Comparison of ENCODE assay signal across 29 cellular contexts in the genomic region with DNA sequence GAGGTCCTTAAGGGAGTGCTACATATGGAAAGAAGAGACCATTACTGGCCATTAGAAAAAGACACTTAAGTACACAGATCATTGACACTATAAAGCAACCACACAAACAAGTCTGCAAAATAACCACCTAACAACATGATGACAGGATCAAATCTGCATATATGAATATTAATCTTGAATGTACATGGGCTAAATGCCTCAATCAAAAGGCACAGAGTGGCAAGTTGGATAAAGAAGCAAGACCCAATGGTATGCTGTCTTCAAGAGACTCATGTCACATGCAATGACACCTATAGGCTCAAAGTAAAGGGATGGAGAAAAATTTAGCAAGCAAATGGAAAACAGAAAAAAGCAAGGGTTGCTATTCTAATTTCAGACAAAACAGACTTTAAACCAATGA.
"Had no signal": no experiment of that assay in that cellular context is flagged by ENCODE, and none has a peak within 500 bp of the region (broad histone marks: within the 10 kb centered on the region; RNA-seq: fewer than 3 reads in every experiment).

No MANE protein-coding gene starts in this region.

- DNase-seq: stimulated activated CD4-positive, alpha-beta T cell treated with anti-CD3 and anti-CD28 coated beads, Interleukin-2, amount 100 ng/mL, for 48 hours; stimulated activated CD4-positive, alpha-beta T cell treated with anti-CD3 and anti-CD28 coated beads, Interleukin-4, amount 100 ng/mL, for 1 hour; stimulated activated CD4-positive, alpha-beta T cell treated with anti-CD3 and anti-CD28 coated beads, Interleukin-4, amount 100 ng/mL, for 24 hours; stimulated activated CD4-positive, alpha-beta T cell treated with anti-CD3 and anti-CD28 coated beads, Interleukin-4, amount 100 ng/mL, for 4 hours; stimulated activated CD8-positive, alpha-beta memory T cell treated with anti-CD3 and anti-CD28 coated beads, Interleukin-4, amount 100 ng/mL, for 48 hours; stimulated activated naive B cell treated with anti-CD40 and anti-IgM and Interleukin-4, amounts not matched to agents 10 μg/mL and 1 μg/mL and 100 μg/mL, for 72 hours; stimulated activated naive CD4-positive, alpha-beta T cell; stimulated activated naive CD4-positive, alpha-beta T cell treated with Interleukin-2 at 50 U/mL for 16 hours; stimulated activated naive CD8-positive, alpha-beta T cell treated with anti-CD3 and anti-CD28 coated beads, Interleukin-15, amount 100 ng/mL, for 72 hours; stimulated activated naive CD8-positive, alpha-beta T cell treated with anti-CD3 and anti-CD28 coated beads, Interleukin-15, Interleukin-2, amounts not matched to agents 100 U/mL and 50 U/mL, for 24 hours; stomach; substantia nigra; testis; thyroid gland; tibial artery; transverse colon; trophoblast cell; upper lobe of left lung; upper lobe of right lung; uterus had no signal

- H3K4me3 ChIP-seq: stomach, suprapubic skin, testis, thoracic aorta, thyroid gland, tibial artery, tibial nerve, transverse colon, upper lobe of left lung, upper lobe of right lung, uterus, vagina had no signal

- FAIRE-seq: urothelium cell line had no signal

- H3K9me3 ChIP-seq: testis, thyroid gland had no signal

- H3K27ac Mint-ChIP-seq: stimulated activated effector memory CD8-positive, alpha-beta T cell treated with anti-CD3 and anti-CD28 coated beads, Interleukin-12 subunit alpha, Interleukin-12 subunit beta, amount 100 ng/mL, for 72 hours; stimulated activated memory B cell treated with anti-CD40 and anti-IgM and Interleukin-4, amounts not matched to agents 10 μg/mL and 1 μg/mL and 100 μg/mL, for 72 hours; stimulated activated naive B cell treated with anti-CD40 and anti-IgM and Interleukin-4, amounts not matched to agents 10 μg/mL and 1 μg/mL and 100 μg/mL, for 72 hours; stimulated activated naive CD8-positive, alpha-beta T cell treated with anti-CD3 and anti-CD28 coated beads, Interleukin-15, amount 100 ng/mL, for 72 hours; stimulated activated naive CD8-positive, alpha-beta T cell treated with anti-CD3 and anti-CD28 coated beads, Interleukin-15, Interleukin-2, amounts not matched to agents 100 ng/mL and 50 ng/mL, for 24 hours; type B pancreatic cell had no signal

- H3K27me3 Mint-ChIP-seq: stimulated activated memory B cell treated with anti-CD40 and anti-IgM and Interleukin-4, amounts not matched to agents 10 μg/mL and 1 μg/mL and 100 μg/mL, for 72 hours; stimulated activated naive B cell treated with anti-CD40 and anti-IgM and Interleukin-4, amounts not matched to agents 10 μg/mL and 1 μg/mL and 100 μg/mL, for 72 hours; stimulated activated naive CD8-positive, alpha-beta T cell treated with anti-CD3 and anti-CD28 coated beads, Interleukin-15, amount 100 ng/mL, for 72 hours; stimulated activated naive CD8-positive, alpha-beta T cell treated with anti-CD3 and anti-CD28 coated beads, Interleukin-15, Interleukin-2, amounts not matched to agents 100 ng/mL and 50 ng/mL, for 24 hours; type B pancreatic cell had no signal

- H3K4me1 Mint-ChIP-seq: stimulated activated effector memory CD8-positive, alpha-beta T cell treated with anti-CD3 and anti-CD28 coated beads, Interleukin-12 subunit alpha, Interleukin-12 subunit beta, amount 100 ng/mL, for 72 hours; stimulated activated memory B cell treated with anti-CD40 and anti-IgM and Interleukin-4, amounts not matched to agents 10 μg/mL and 1 μg/mL and 100 μg/mL, for 72 hours; stimulated activated naive B cell treated with anti-CD40 and anti-IgM and Interleukin-4, amounts not matched to agents 10 μg/mL and 1 μg/mL and 100 μg/mL, for 72 hours; stimulated activated naive CD8-positive, alpha-beta T cell treated with anti-CD3 and anti-CD28 coated beads, Interleukin-15, amount 100 ng/mL, for 72 hours had no signal

- H3K4me1 ChIP-seq: stomach, suprapubic skin, testis, thyroid gland, tibial artery, tibial nerve, transverse colon, upper lobe of left lung, upper lobe of right lung, uterus, vagina had no signal

- H3K27me3 ChIP-seq: stomach, suprapubic skin, testis, thyroid gland, tibial artery, tibial nerve, transverse colon, upper lobe of left lung, upper lobe of right lung, uterus, vagina had no signal

- H3K4me3 Mint-ChIP-seq: stimulated activated effector memory CD8-positive, alpha-beta T cell treated with anti-CD3 and anti-CD28 coated beads, Interleukin-12 subunit alpha, Interleukin-12 subunit beta, amount 100 ng/mL, for 72 hours; stimulated activated memory B cell treated with anti-CD40 and anti-IgM and Interleukin-4, amounts not matched to agents 10 μg/mL and 1 μg/mL and 100 μg/mL, for 72 hours; stimulated activated naive B cell treated with anti-CD40 and anti-IgM and Interleukin-4, amounts not matched to agents 10 μg/mL and 1 μg/mL and 100 μg/mL, for 72 hours; stimulated activated naive CD8-positive, alpha-beta T cell treated with anti-CD3 and anti-CD28 coated beads, Interleukin-15, amount 100 ng/mL, for 72 hours; stimulated activated naive CD8-positive, alpha-beta T cell treated with anti-CD3 and anti-CD28 coated beads, Interleukin-15, Interleukin-2, amounts not matched to agents 100 ng/mL and 50 ng/mL, for 24 hours; type B pancreatic cell had no signal

- H3K36me3 ChIP-seq: thoracic aorta, upper lobe of right lung, uterus had no signal

- H3K27ac ChIP-seq: stomach, suprapubic skin, testis, thoracic aorta, thyroid gland, tibial artery, tibial nerve, transverse colon, upper lobe of left lung, upper lobe of right lung, uterus, vagina had no signal

- ATAC-seq: stimulated activated effector memory CD8-positive, alpha-beta T cell treated with anti-CD3 and anti-CD28 coated beads, Interleukin-12 subunit alpha, Interleukin-12 subunit beta, amount 100 ng/mL, for 72 hours; stimulated activated memory B cell treated with anti-CD40 and anti-IgM and Interleukin-4, amounts not matched to agents 10 μg/mL and 1 μg/mL and 100 μg/mL, for 72 hours; stimulated activated naive B cell treated with anti-CD40 and anti-IgM and Interleukin-4, amounts not matched to agents 10 μg/mL and 1 μg/mL and 100 μg/mL, for 72 hours; stimulated activated naive CD8-positive, alpha-beta T cell treated with anti-CD3 and anti-CD28 coated beads, Interleukin-15, amount 100 ng/mL, for 72 hours; stimulated activated naive CD8-positive, alpha-beta T cell treated with anti-CD3 and anti-CD28 coated beads, Interleukin-15, Interleukin-2, amounts not matched to agents 100 U/mL and 50 U/mL, for 24 hours; upper lobe of right lung had no signal
